8 cellular contexts compared by ENCODE assay signal in the genomic region with DNA sequence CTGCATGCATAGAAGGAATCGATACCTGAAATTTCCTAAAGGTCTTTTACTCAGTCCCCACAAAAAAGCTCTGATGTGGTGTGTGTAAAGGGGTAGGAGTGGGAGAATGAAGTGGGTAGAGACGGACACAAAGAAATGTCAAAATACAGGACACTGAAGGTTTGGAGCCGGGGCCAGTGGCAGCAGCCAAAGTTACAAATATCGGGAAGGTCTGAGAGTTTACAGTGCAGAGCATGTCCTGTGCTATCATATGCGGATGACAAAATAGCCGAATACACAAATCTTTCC. TPM values are rescaled to one million over a fixed set of nuclear protein-coding genes. Genes with fewer than 3 reads are reported as not detected.
DNase-seq lines count a peak whose midpoint lies in the region; ATAC-seq and TF ChIP-seq lines count a peak whose summit lies in the region.

No MANE protein-coding gene starts in this region.

- no peak for DNase-seq in A673 (ENCODE audit: low spot score)
- no peak for DNase-seq in astrocyte of the spinal cord (ENCODE audit: low read depth, low spot score)
- DNase-seq in memory B cell (ENCODE audit: low spot score in 2 of 2) = no peak
- DNase-seq in anterior cingulate cortex (lab: John Stamatoyannopoulos, UW) = no peak
- no peak for DNase-seq in activated T-cell treated with anti-CD3 and anti-CD28 coated beads, Interleukin-2, amount 50 U/mL, for 4 hours
- no peak for DNase-seq in foreskin melanocyte
- no peak for DNase-seq in activated CD4-positive, alpha-beta T cell treated with anti-CD3 and anti-CD28 coated beads, Interleukin-2, amount 10 ng/mL, durations not matched to agents 7 days and 5 days

- H3K36me3 ChIP-seq in A673 (ENCODE audit: insufficient read depth, low read length, poor library complexity, severe bottlenecking) = no peaks in the 10 kb centered on the region

- H3K36me3 Mint-ChIP-seq in memory B cell = no peaks in the 10 kb centered on the region
- H3K36me3 Mint-ChIP-seq in activated T-cell treated with anti-CD3 and anti-CD28 coated beads, Interleukin-2, amount 50 U/mL, for 4 hours (ENCODE audit: insufficient read depth) = no peaks in the 10 kb centered on the region
- H3K36me3 Mint-ChIP-seq in activated CD4-positive, alpha-beta T cell treated with anti-CD3 and anti-CD28 coated beads, Interleukin-2, amount 10 ng/mL, durations not matched to agents 7 days and 5 days (ENCODE audit: low read depth) = no peaks in the 10 kb centered on the region

- CTCF ChIA-PET in A673 (lab: Charles Lee) = no interaction called here
- CTCF ChIA-PET in activated CD4-positive, alpha-beta T cell treated with anti-CD3 and anti-CD28 coated beads, Interleukin-2, amount 10 ng/mL, durations not matched to agents 7 days and 5 days (lab: Charles Lee) = no interaction called here

- H3K4me3 Mint-ChIP-seq in memory B cell = no peak overlapping the region
- H3K4me3 Mint-ChIP-seq in activated T-cell treated with anti-CD3 and anti-CD28 coated beads, Interleukin-2, amount 50 U/mL, for 4 hours = no peak overlapping the region
- H3K4me3 Mint-ChIP-seq in activated CD4-positive, alpha-beta T cell treated with anti-CD3 and anti-CD28 coated beads, Interleukin-2, amount 10 ng/mL, durations not matched to agents 7 days and 5 days = no peak overlapping the region

- H3K27me3 Mint-ChIP-seq in memory B cell = no peaks in the 10 kb centered on the region
- H3K27me3 Mint-ChIP-seq in activated T-cell treated with anti-CD3 and anti-CD28 coated beads, Interleukin-2, amount 50 U/mL, for 4 hours (ENCODE audit: low read depth) = peaks cover 6% of the 10 kb centered on the region
- H3K27me3 Mint-ChIP-seq in activated CD4-positive, alpha-beta T cell treated with anti-CD3 and anti-CD28 coated beads, Interleukin-2, amount 10 ng/mL, durations not matched to agents 7 days and 5 days = peaks cover 4% of the 10 kb centered on the region

- H3K4me3 ChIP-seq in A673 (ENCODE audit: low read depth, low read length, poor library complexity, severe bottlenecking) = peak overlapping the region; percentile 84
- peak overlapping the region; percentile 88 for H3K4me3 ChIP-seq in astrocyte of the spinal cord (ENCODE audit: low read depth, low read length)

- intact Hi-C loops in A673 (cut with micrococcal nuclease; ENCODE audit: unreplicated experiment) = no loop called here

- peak overlapping the region; percentile 99 for H3K27ac Mint-ChIP-seq in memory B cell
- no peak overlapping the region for H3K27ac Mint-ChIP-seq in activated CD4-positive, alpha-beta T cell treated with anti-CD3 and anti-CD28 coated beads, Interleukin-2, amount 10 ng/mL, durations not matched to agents 7 days and 5 days

- H3K27ac ChIP-seq in A673 (ENCODE audit: low read depth, low read length, poor library complexity, severe bottlenecking) = peak overlapping the region; percentile 78

- H3K4me1 ChIP-seq in A673 (ENCODE audit: insufficient read depth, low read length, poor library complexity, severe bottlenecking) = peaks cover 5% of the 10 kb centered on the region

- no peaks in the 10 kb centered on the region for H3K9me3 ChIP-seq in A673 (ENCODE audit: low read depth, low read length, poor library complexity, severe bottlenecking)

- POLR2A ChIA-PET in A673 (lab: Charles Lee; ENCODE audit: low non-redundant PET) = no interaction called here
- POLR2A ChIA-PET in activated CD4-positive, alpha-beta T cell treated with anti-CD3 and anti-CD28 coated beads, Interleukin-2, amount 10 ng/mL, durations not matched to agents 7 days and 5 days (lab: Charles Lee) = no interaction called here

- no peaks in the 10 kb centered on the region for H3K27me3 ChIP-seq in A673 (replicated peaks; ENCODE audit: insufficient read depth, low read depth, low read length, poor library complexity)

- peak; percentile 0 for ATAC-seq in HG02610 (IDR thresholded peaks at IDR 0.05; ENCODE audit: unreplicated experiment)
- ATAC-seq in memory B cell (ENCODE audit: low read depth) = no peak
- no peak for ATAC-seq in activated T-cell treated with anti-CD3 and anti-CD28 coated beads, Interleukin-2, amount 50 U/mL, for 4 hours

- TSS peak; percentile 96 for BruUV-seq in A673 (replicated peaks; lab: Mats Ljungman, UMichigan)

- in situ Hi-C loops in astrocyte of the spinal cord (cut with HindIII; ENCODE audit: low sequenced_read_pairs) = no loop called here

- H3K4me1 Mint-ChIP-seq in memory B cell = peaks cover 12% of the 10 kb centered on the region
- peaks cover 8% of the 10 kb centered on the region for H3K4me1 Mint-ChIP-seq in activated T-cell treated with anti-CD3 and anti-CD28 coated beads, Interleukin-2, amount 50 U/mL, for 4 hours (ENCODE audit: low read depth)
- H3K4me1 Mint-ChIP-seq in activated CD4-positive, alpha-beta T cell treated with anti-CD3 and anti-CD28 coated beads, Interleukin-2, amount 10 ng/mL, durations not matched to agents 7 days and 5 days = peaks cover 10% of the 10 kb centered on the region

- TF ChIP-seq CTCF in A673 (conservative IDR thresholded peaks at IDR 0.05; ENCODE audit: low read depth, low read length) = no peak
- TF ChIP-seq CTCF in astrocyte of the spinal cord (IDR thresholded peaks at IDR 0.05; ENCODE audit: low read depth, low read length) = no peak

- H3K9me3 Mint-ChIP-seq in memory B cell = peaks cover 1% of the 10 kb centered on the region
- H3K9me3 Mint-ChIP-seq in activated T-cell treated with anti-CD3 and anti-CD28 coated beads, Interleukin-2, amount 50 U/mL, for 4 hours = no peaks in the 10 kb centered on the region
- H3K9me3 Mint-ChIP-seq in activated CD4-positive, alpha-beta T cell treated with anti-CD3 and anti-CD28 coated beads, Interleukin-2, amount 10 ng/mL, durations not matched to agents 7 days and 5 days = no peaks in the 10 kb centered on the region

RNA-seq across cellular contexts. Expression of gene PPP1R21, which starts 0.5 kb away (rescaled TPM):
- 8.1 and 16.0 TPM in 2 replicates for total RNA-seq in A673 (2021)
- total RNA-seq in activated T-cell treated with anti-CD3 and anti-CD28 coated beads, Interleukin-2, amount 50 U/mL, for 4 hours = 10 to 100 TPM in 2 of 3 donors, 1 to 10 TPM in 1; 9.0 to 16.3 (median 11.8) TPM
- 10 to 100 TPM; 39.3 to 43.0 TPM for total RNA-seq in activated CD4-positive, alpha-beta T cell treated with anti-CD3 and anti-CD28 coated beads, Interleukin-2, amount 10 ng/mL, durations not matched to agents 7 days and 5 days
